Comparison of ENCODE assay signal across 8 cellular contexts in genomic region chr15:45022871-45023658, GRCh38. TPM values are rescaled to one million over a fixed set of nuclear protein-coding genes. Genes with fewer than 3 reads are reported as not detected.
A peak's percentile ranks its signal among the peaks of the same experiment; 100 is the strongest.
DNase-seq lines count a peak whose midpoint lies in the region; ATAC-seq and TF ChIP-seq lines count a peak whose summit lies in the region.

TSS of gene SORD (plus strand) at chr15:45023195. CDS start at chr15:45023284, 89 bp downstream.

- peak within 1 kb of the TSS; percentile 93 for H3K4me3 Mint-ChIP-seq in activated naive CD8-positive, alpha-beta T cell
- H3K4me3 Mint-ChIP-seq in osteocyte (ENCODE audit: unreplicated experiment): peak within 1 kb of the TSS; percentile 83

- H3K27me3 ChIP-seq in thymus (ENCODE audit: control insufficient read depth, insufficient read depth): no peaks in the 10 kb centered on the region

- H3K9me3 ChIP-seq in thymus (ENCODE audit: control insufficient read depth): no peaks in the 10 kb centered on the region

- peak within 1 kb of the TSS; percentile 86 for H3K27ac Mint-ChIP-seq in activated naive CD8-positive, alpha-beta T cell
- peak within 1 kb of the TSS; percentile 76 for H3K27ac Mint-ChIP-seq in osteocyte (ENCODE audit: unreplicated experiment)

- intact Hi-C loops in head of caudate nucleus (cut with DNase I): no loop called here

- TF ChIP-seq CTCF in osteocyte (IDR thresholded peaks at IDR 0.05): no peak

- DNase-seq in NCI-H1048 (lab: John Stamatoyannopoulos, UW) (peak; percentile 88), head of caudate nucleus (peak; percentile 87 to 98 (median 96)), osteocyte (ENCODE audit: extremely low spot score, unreplicated experiment) (peak; percentile 96)

- peaks cover 23% of the 10 kb centered on the region for H3K4me1 Mint-ChIP-seq in activated naive CD8-positive, alpha-beta T cell (ENCODE audit: low read depth)
- H3K4me1 Mint-ChIP-seq in osteocyte (ENCODE audit: unreplicated experiment): peaks cover 10% of the 10 kb centered on the region

- peak; percentile 94 for ATAC-seq in HG02571 (IDR thresholded peaks at IDR 0.05; ENCODE audit: unreplicated experiment)
- peak; percentile 99 for ATAC-seq in SK-N-SH treated with all-trans-retinoic acid at 6 μM for 48 hours

- H3K4me1 ChIP-seq in thymus (ENCODE audit: control insufficient read depth, insufficient read depth, low read length): peaks cover 8% of the 10 kb centered on the region

- H3K9me3 Mint-ChIP-seq in activated naive CD8-positive, alpha-beta T cell (ENCODE audit: low read depth): no peaks in the 10 kb centered on the region
- H3K9me3 Mint-ChIP-seq in osteocyte (ENCODE audit: unreplicated experiment): no peaks in the 10 kb centered on the region

- WGBS in thymus: 1% methylated on average over 48 of the region's 48 CpGs

- H3K4me3 ChIP-seq in GM08714 (ENCODE audit: low read length) (peak within 1 kb of the TSS; percentile 78), thymus (ENCODE audit: low read length) (peak within 1 kb of the TSS; percentile 69)

- peaks cover 9% of the 10 kb centered on the region for H3K27me3 Mint-ChIP-seq in activated naive CD8-positive, alpha-beta T cell
- peaks cover 22% of the 10 kb centered on the region for H3K27me3 Mint-ChIP-seq in osteocyte (ENCODE audit: unreplicated experiment)

- H3K27ac ChIP-seq in thymus (ENCODE audit: low read depth): peak within 1 kb of the TSS; percentile 36

- H3K36me3 Mint-ChIP-seq in activated naive CD8-positive, alpha-beta T cell: peaks cover 4% of the 10 kb centered on the region
- no peaks in the 10 kb centered on the region for H3K36me3 Mint-ChIP-seq in osteocyte (ENCODE audit: unreplicated experiment)

- no peaks in the 10 kb centered on the region for H3K36me3 ChIP-seq in thymus (ENCODE audit: control insufficient read depth, insufficient read depth)

TF ChIP-seq in SK-N-SH treated with all-trans-retinoic acid at 6 μM for 48 hours, 23 proteins besides CTCF, POLR2A, EP300 and RAD21:
- TF ChIP-seq, protein P1, sequence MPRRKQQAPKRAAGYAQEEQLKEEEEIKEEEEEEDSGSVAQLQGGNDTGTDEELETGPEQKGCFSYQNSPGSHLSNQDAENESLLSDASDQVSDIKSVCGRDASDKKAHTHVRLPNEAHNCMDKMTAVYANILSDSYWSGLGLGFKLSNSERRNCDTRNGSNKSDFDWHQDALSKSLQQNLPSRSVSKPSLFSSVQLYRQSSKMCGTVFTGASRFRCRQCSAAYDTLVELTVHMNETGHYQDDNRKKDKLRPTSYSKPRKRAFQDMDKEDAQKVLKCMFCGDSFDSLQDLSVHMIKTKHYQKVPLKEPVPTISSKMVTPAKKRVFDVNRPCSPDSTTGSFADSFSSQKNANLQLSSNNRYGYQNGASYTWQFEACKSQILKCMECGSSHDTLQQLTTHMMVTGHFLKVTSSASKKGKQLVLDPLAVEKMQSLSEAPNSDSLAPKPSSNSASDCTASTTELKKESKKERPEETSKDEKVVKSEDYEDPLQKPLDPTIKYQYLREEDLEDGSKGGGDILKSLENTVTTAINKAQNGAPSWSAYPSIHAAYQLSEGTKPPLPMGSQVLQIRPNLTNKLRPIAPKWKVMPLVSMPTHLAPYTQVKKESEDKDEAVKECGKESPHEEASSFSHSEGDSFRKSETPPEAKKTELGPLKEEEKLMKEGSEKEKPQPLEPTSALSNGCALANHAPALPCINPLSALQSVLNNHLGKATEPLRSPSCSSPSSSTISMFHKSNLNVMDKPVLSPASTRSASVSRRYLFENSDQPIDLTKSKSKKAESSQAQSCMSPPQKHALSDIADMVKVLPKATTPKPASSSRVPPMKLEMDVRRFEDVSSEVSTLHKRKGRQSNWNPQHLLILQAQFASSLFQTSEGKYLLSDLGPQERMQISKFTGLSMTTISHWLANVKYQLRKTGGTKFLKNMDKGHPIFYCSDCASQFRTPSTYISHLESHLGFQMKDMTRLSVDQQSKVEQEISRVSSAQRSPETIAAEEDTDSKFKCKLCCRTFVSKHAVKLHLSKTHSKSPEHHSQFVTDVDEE (CRISPR knock-in tag; IDR thresholded peaks at IDR 0.05): 0 out of 2 replicates have a peak, but pooled peaks have one; percentile 10
- TF ChIP-seq CSDC2 (CRISPR knock-in tag; IDR thresholded peaks at IDR 0.05) (0 out of 2 replicates have a peak, but pooled peaks have one; percentile 47), CSRNP3 (CRISPR knock-in tag; IDR thresholded peaks at IDR 0.05) (no peak)

RNA-seq across cellular contexts. Expression of gene SORD, which starts in this region (rescaled TPM):
- 9.6 and 9.8 TPM in 2 replicates for total RNA-seq in osteocyte
- polyA plus RNA-seq in thymus: 4.3 TPM

Comparison
In these comparisons a context has a peak if more than half of its experiments do, and no peak if none do; other contexts are left out.
1. Peak in every context shown above with its lines: DNase-seq, ATAC-seq, H3K4me3 ChIP-seq and H3K27ac ChIP-seq.